19 cellular contexts compared by ENCODE assay signal in genomic region chr9:27150758-27151431, GRCh38. TPM values are rescaled to one million over a fixed set of nuclear protein-coding genes. Genes with fewer than 3 reads are reported as not detected.
DNase-seq lines count a peak whose midpoint lies in the region; ATAC-seq, FAIRE-seq and TF ChIP-seq lines count a peak whose summit lies in the region.
"Had no signal": no experiment of that assay in that cellular context is flagged by ENCODE, and none has a peak within 500 bp of the region (broad histone marks: within the 10 kb centered on the region; RNA-seq: fewer than 3 reads in every experiment).

No MANE protein-coding gene starts in this region.

- peaks cover 27% of the 10 kb centered on the region for H3K4me1 ChIP-seq in astrocyte (ENCODE audit: insufficient read depth, low read length)
- peaks cover 24% of the 10 kb centered on the region for H3K4me1 ChIP-seq in rectal smooth muscle tissue (ENCODE audit: control insufficient read depth, insufficient read depth, low read length)
- H3K4me1 ChIP-seq: Caco-2, parathyroid adenoma had no signal

- no peak for TF ChIP-seq CTCF in astrocyte (IDR thresholded peaks at IDR 0.05; ENCODE audit: insufficient read depth, low read depth, low read length)

- H4K20me1 ChIP-seq in astrocyte (ENCODE audit: insufficient read depth, low read length): no peaks in the 10 kb centered on the region

- no peaks in the 10 kb centered on the region for H3K9me3 Mint-ChIP-seq in astrocyte (ENCODE audit: unreplicated experiment)

- peaks cover 30% of the 10 kb centered on the region for H3K4me1 Mint-ChIP-seq in astrocyte (ENCODE audit: low read depth, unreplicated experiment)
- H3K4me1 Mint-ChIP-seq: activated CD4-positive, alpha-beta T cell treated with anti-CD3 and anti-CD28 coated beads for 36 hours had no signal

- H3K9ac ChIP-seq in astrocyte (ENCODE audit: low read length) (no peak overlapping the region), rectal smooth muscle tissue (ENCODE audit: low read length) (no peak overlapping the region)
- H3K9ac ChIP-seq: parathyroid adenoma had no signal

- no peaks in the 10 kb centered on the region for H3K36me3 Mint-ChIP-seq in astrocyte (ENCODE audit: low read depth, unreplicated experiment)

- no peak overlapping the region for H3K4me2 ChIP-seq in astrocyte (ENCODE audit: low read length)

- DNase-seq in GM03348 (ENCODE audit: low spot score): peak; percentile 32
- DNase-seq in astrocyte (ENCODE audit: low read depth): peak; percentile 23
- DNase-seq in fibroblast of the conjunctiva (ENCODE audit: low read depth): peak; percentile 6
- DNase-seq in NCI-H345 (lab: John Stamatoyannopoulos, UW): no peak
- DNase-seq in NCI-H1694 (lab: John Stamatoyannopoulos, UW): no peak
- DNase-seq: activated CD4-positive, alpha-beta T cell treated with anti-CD3 and anti-CD28 coated beads for 36 hours; activated naive CD4-positive, alpha-beta T cell treated with anti-CD3 and anti-CD28 coated beads, Interleukin-2, amount 50 U/mL, for 16 hours; Caco-2; caudate nucleus; head of caudate nucleus; NCI-H146; NCI-H510A treated with DMSO at 0.1 percent for 48 hours; stimulated activated naive CD4-positive, alpha-beta T cell treated with Interleukin-2 at 50 U/mL for 16 hours had no signal

- H3K27ac ChIP-seq in astrocyte (ENCODE audit: low read depth, low read length) (no peak overlapping the region), rectal smooth muscle tissue (ENCODE audit: low read depth, low read length) (peak overlapping the region; percentile 56)
- H3K27ac ChIP-seq: parathyroid adenoma, SJCRH30 had no signal

- H3K27me3 ChIP-seq in astrocyte (ENCODE audit: insufficient read depth, low read length) (no peaks in the 10 kb centered on the region), rectal smooth muscle tissue (ENCODE audit: control insufficient read depth, insufficient read depth, low read length) (no peaks in the 10 kb centered on the region)
- H3K27me3 ChIP-seq: SJCRH30 had no signal

- no peak for FAIRE-seq in astrocyte (lab: Jason Lieb, UNC)
- FAIRE-seq: endometrium had no signal

- H3K36me3 ChIP-seq in astrocyte (ENCODE audit: insufficient read depth, low read length) (no peaks in the 10 kb centered on the region), rectal smooth muscle tissue (ENCODE audit: control insufficient read depth, insufficient read depth, low read length) (no peaks in the 10 kb centered on the region)
- H3K36me3 ChIP-seq: SJCRH30 had no signal

- H3K27ac Mint-ChIP-seq in astrocyte (ENCODE audit: unreplicated experiment): peak overlapping the region; percentile 21
- H3K27ac Mint-ChIP-seq: activated CD4-positive, alpha-beta T cell treated with anti-CD3 and anti-CD28 coated beads for 36 hours had no signal

- no peaks in the 10 kb centered on the region for H3K27me3 Mint-ChIP-seq in astrocyte (ENCODE audit: low read depth, unreplicated experiment)

- no peaks in the 10 kb centered on the region for H3K9me3 ChIP-seq in astrocyte (ENCODE audit: insufficient read depth, low read depth, low read length)
- H3K9me3 ChIP-seq: Caco-2, SJCRH30 had no signal

- ATAC-seq in HG03139 (IDR thresholded peaks at IDR 0.05; ENCODE audit: unreplicated experiment) (no peak), HG03520 (IDR thresholded peaks at IDR 0.05; ENCODE audit: unreplicated experiment) (no peak)
- ATAC-seq: activated CD4-positive, alpha-beta T cell treated with anti-CD3 and anti-CD28 coated beads for 36 hours had no signal

- no peak overlapping the region for H3K4me3 ChIP-seq in astrocyte (ENCODE audit: insufficient read depth, low read depth, low read length)
- H3K4me3 ChIP-seq in rectal smooth muscle tissue (ENCODE audit: low read length): no peak overlapping the region
- H3K4me3 ChIP-seq: SJCRH30 had no signal

- no peak overlapping the region for H3K4me3 Mint-ChIP-seq in astrocyte (ENCODE audit: unreplicated experiment)
- H3K4me3 Mint-ChIP-seq: activated CD4-positive, alpha-beta T cell treated with anti-CD3 and anti-CD28 coated beads for 36 hours had no signal

- no peaks in the 10 kb centered on the region for H3K79me2 ChIP-seq in astrocyte (ENCODE audit: insufficient read depth, low read length)
- H3K79me2 ChIP-seq: parathyroid adenoma had no signal

- H2AFZ ChIP-seq in astrocyte (ENCODE audit: low read depth, low read length): no peak overlapping the region
- H2AFZ ChIP-seq: parathyroid adenoma had no signal

RNA-seq across cellular contexts. Expression of gene TEK, which starts 41.9 kb away (rescaled TPM):
- 1.8 and 2.3 TPM in 2 replicates for total RNA-seq in astrocyte
- total RNA-seq: activated CD4-positive, alpha-beta T cell treated with anti-CD3 and anti-CD28 coated beads for 36 hours; Caco-2 had no signal

Comparison
In these comparisons a context has a peak if more than half of its experiments do, and no peak if none do; other contexts are left out.
1. DNase-seq: peak in GM03348 (single experiment), astrocyte (single experiment) and fibroblast of the conjunctiva (single experiment); none in NCI-H345 (single experiment) and NCI-H1694 (single experiment).